ENCODE assay signal across 15 cellular contexts in the genomic region with DNA sequence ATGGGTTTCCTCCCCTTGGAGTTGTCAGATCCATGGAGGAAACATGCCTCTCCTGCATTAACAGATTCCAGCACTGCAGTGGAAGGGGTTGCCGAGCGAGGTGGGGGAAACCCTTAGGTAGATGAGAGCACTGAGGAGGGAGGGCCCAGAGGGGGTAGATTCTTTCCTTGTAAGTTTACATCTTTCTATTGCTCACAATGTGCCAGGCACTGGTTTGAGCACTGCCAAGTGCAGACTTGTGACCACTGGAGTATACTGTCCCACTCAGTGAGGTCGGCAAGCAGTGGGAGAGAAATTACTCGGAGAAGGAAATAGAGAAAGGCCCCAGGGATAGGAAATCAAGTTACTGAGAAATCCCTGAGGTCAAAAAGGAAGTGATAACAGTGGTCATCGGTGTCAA.
"Had no signal": no experiment of that assay in that cellular context is flagged by ENCODE, and none has a peak within 500 bp of the region (broad histone marks: within the 10 kb centered on the region; RNA-seq: fewer than 3 reads in every experiment).

No MANE protein-coding gene starts in this region.

- H3K27ac ChIP-seq: gastroesophageal sphincter, right atrium auricular region, tibial artery had no signal

- H3K4me3 Mint-ChIP-seq: immature natural killer cell; naive thymus-derived CD4-positive, alpha-beta T cell; nephron progenitor cell; stimulated activated naive CD8-positive, alpha-beta T cell treated with anti-CD3 and anti-CD28 coated beads, Interleukin-15, Interleukin-2, amounts not matched to agents 100 ng/mL and 50 ng/mL, for 24 hours had no signal

- H3K4me1 Mint-ChIP-seq: immature natural killer cell had no signal

- H3K27me3 Mint-ChIP-seq: stimulated activated naive CD8-positive, alpha-beta T cell treated with anti-CD3 and anti-CD28 coated beads, Interleukin-15, Interleukin-2, amounts not matched to agents 100 ng/mL and 50 ng/mL, for 24 hours had no signal

- H3K4me3 ChIP-seq: gastroesophageal sphincter, lung, right atrium auricular region, tibial artery had no signal

- ATAC-seq: esophagus mucosa; gastroesophageal sphincter; left colon; left ventricle myocardium superior; naive thymus-derived CD4-positive, alpha-beta T cell had no signal

- H3K4me1 ChIP-seq: gastroesophageal sphincter, right atrium auricular region, tibial artery had no signal

- H3K27ac Mint-ChIP-seq: immature natural killer cell; naive thymus-derived CD4-positive, alpha-beta T cell; nephron progenitor cell; stimulated activated naive CD8-positive, alpha-beta T cell treated with anti-CD3 and anti-CD28 coated beads, Interleukin-15, Interleukin-2, amounts not matched to agents 100 ng/mL and 50 ng/mL, for 24 hours had no signal

- H3K27me3 ChIP-seq: right atrium auricular region, tibial artery had no signal

- H3K9me3 ChIP-seq: right atrium auricular region, tibial artery had no signal

- DNase-seq: effector memory CD4-positive, alpha-beta T cell; glutamatergic neuron; immature natural killer cell; left colon; left ventricle myocardium superior; naive thymus-derived CD4-positive, alpha-beta T cell; nephron progenitor cell; small intestine; stimulated activated CD4-positive, alpha-beta T cell treated with anti-CD3 and anti-CD28 coated beads, Interleukin-2, amount 100 ng/mL, for 48 hours; tibial artery had no signal

- H3K36me3 ChIP-seq: gastroesophageal sphincter, right atrium auricular region, tibial artery had no signal
